In the genomic region with DNA sequence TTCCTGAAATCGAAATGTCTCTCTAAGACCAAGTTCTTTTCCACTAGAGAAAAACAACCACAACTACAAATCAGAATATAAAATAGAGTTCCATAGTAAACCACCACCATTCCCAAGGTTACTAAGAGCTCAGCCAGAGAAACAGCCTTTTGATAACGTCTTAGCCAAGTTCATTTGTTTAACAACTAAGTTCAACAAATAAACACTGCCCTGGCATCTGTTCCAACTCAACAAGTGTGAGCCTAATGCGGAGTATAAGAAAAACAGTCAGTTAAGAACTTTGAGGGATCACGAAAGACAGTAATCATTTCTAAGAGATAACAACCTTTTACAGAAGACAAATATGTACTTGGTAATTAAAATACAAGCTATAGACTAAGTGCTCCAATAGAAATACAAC, we compare ENCODE assay signal across 1 cellular context.
TF ChIP-seq lines count a peak whose summit lies in the region.

No MANE protein-coding gene starts in this region.

TF ChIP-seq in GM23338, 12 proteins besides CTCF, POLR2A, EP300 and RAD21 (continued from another document):
- TF ChIP-seq ZNF462 (CRISPR knock-in tag; IDR thresholded peaks at IDR 0.05) = no peak
- TF ChIP-seq ZNF331 (CRISPR knock-in tag; IDR thresholded peaks at IDR 0.05; ENCODE audit: low read depth) = no peak
